In genomic region chr4:70931359-70931758, GRCh38 we compare ENCODE assay signal across 15 cellular contexts.
"Had no signal": no experiment of that assay in that cellular context is flagged by ENCODE, and none has a peak within 500 bp of the region (broad histone marks: within the 10 kb centered on the region; RNA-seq: fewer than 3 reads in every experiment).

No MANE protein-coding gene starts in this region.

- DNase-seq: activated CD4-positive, alpha-beta memory T cell treated with anti-CD3 and anti-CD28 coated beads for 36 hours; activated CD8-positive, alpha-beta memory T cell treated with anti-CD3 and anti-CD28 coated beads, Interleukin-2, amount 10 ng/mL, durations not matched to agents 7 days and 5 days; activated naive CD4-positive, alpha-beta T cell treated with anti-CD3 and anti-CD28 coated beads for 36 hours; activated naive CD8-positive, alpha-beta T cell treated with anti-CD3 and anti-CD28 coated beads, Interleukin-2, amount 50 U/mL, for 24 hours; activated T-cell treated with anti-CD3 and anti-CD28 coated beads, Interleukin-2, amount 50 U/mL, for 1 hour; aorta; effector memory CD4-positive, alpha-beta T cell; foreskin melanocyte; ovary; stimulated activated CD4-positive, alpha-beta T cell treated with anti-CD3 and anti-CD28 coated beads, Interleukin-12 subunit alpha, Interleukin-12 subunit beta, amount 100 ng/mL, for 4 hours; stimulated activated CD4-positive, alpha-beta T cell treated with anti-CD3 and anti-CD28 coated beads, Interleukin-2, amount 100 ng/mL, for 24 hours; T-helper 9 cell had no signal

- H3K27me3 ChIP-seq: breast epithelium, ovary had no signal

- H3K4me3 Mint-ChIP-seq: activated CD4-positive, alpha-beta memory T cell treated with anti-CD3 and anti-CD28 coated beads for 36 hours; activated CD8-positive, alpha-beta memory T cell treated with anti-CD3 and anti-CD28 coated beads, Interleukin-2, amount 10 ng/mL, durations not matched to agents 7 days and 5 days; activated naive CD4-positive, alpha-beta T cell treated with anti-CD3 and anti-CD28 coated beads for 36 hours; activated naive CD8-positive, alpha-beta T cell treated with anti-CD3 and anti-CD28 coated beads, Interleukin-2, amount 50 U/mL, for 24 hours; dendritic cell treated with granulocyte-macrophage colony-stimulating factor and Interleukin-4, amounts not matched to agents 40 ng/mL and 50 ng/mL, for 4 days had no signal

- ATAC-seq: activated CD8-positive, alpha-beta memory T cell treated with anti-CD3 and anti-CD28 coated beads, Interleukin-2, amount 10 ng/mL, durations not matched to agents 7 days and 5 days; activated naive CD8-positive, alpha-beta T cell treated with anti-CD3 and anti-CD28 coated beads, Interleukin-2, amount 50 U/mL, for 24 hours had no signal

- H3K9me3 Mint-ChIP-seq: activated naive CD4-positive, alpha-beta T cell treated with anti-CD3 and anti-CD28 coated beads for 36 hours had no signal

- H3K27me3 Mint-ChIP-seq: activated CD4-positive, alpha-beta memory T cell treated with anti-CD3 and anti-CD28 coated beads for 36 hours; activated CD8-positive, alpha-beta memory T cell treated with anti-CD3 and anti-CD28 coated beads, Interleukin-2, amount 10 ng/mL, durations not matched to agents 7 days and 5 days; activated naive CD8-positive, alpha-beta T cell treated with anti-CD3 and anti-CD28 coated beads, Interleukin-2, amount 50 U/mL, for 24 hours; dendritic cell treated with granulocyte-macrophage colony-stimulating factor and Interleukin-4, amounts not matched to agents 40 ng/mL and 50 ng/mL, for 4 days had no signal

- H3K4me1 ChIP-seq: breast epithelium had no signal

- H3K36me3 ChIP-seq: breast epithelium, ovary had no signal

- H3K27ac Mint-ChIP-seq: activated CD4-positive, alpha-beta memory T cell treated with anti-CD3 and anti-CD28 coated beads for 36 hours; activated naive CD4-positive, alpha-beta T cell treated with anti-CD3 and anti-CD28 coated beads for 36 hours; activated naive CD8-positive, alpha-beta T cell treated with anti-CD3 and anti-CD28 coated beads, Interleukin-2, amount 50 U/mL, for 24 hours; activated T-helper 2 cell treated with anti-CD3 and anti-CD28 coated beads, Interferon-gamma antibody, Interleukin-2, Interleukin-4, amounts not matched to agents 10 μg/mL and 5 μg/mL and 100 μg/mL, durations not matched to agents 14 hours and 24 hours and 36 hours had no signal

- H3K4me3 ChIP-seq: breast epithelium, ovary had no signal

- H3K9me3 ChIP-seq: breast epithelium, ovary had no signal

- H3K27ac ChIP-seq: breast epithelium, ovary had no signal
